21 cellular contexts compared by ENCODE assay signal in genomic region chr12:25988505-25988904, GRCh38.
"Had no signal": no experiment of that assay in that cellular context is flagged by ENCODE, and none has a peak within 500 bp of the region (broad histone marks: within the 10 kb centered on the region; RNA-seq: fewer than 3 reads in every experiment).

No MANE protein-coding gene starts in this region.

- H3K9me3 ChIP-seq: colonic mucosa, esophagus squamous epithelium, right atrium auricular region, suprapubic skin, thyroid gland, upper lobe of left lung, vagina had no signal

- H3K9me3 Mint-ChIP-seq: naive B cell had no signal

- H3K4me1 ChIP-seq: colonic mucosa had no signal

- H3K4me2 ChIP-seq: hepatocyte had no signal

- H3K4me1 Mint-ChIP-seq: naive B cell had no signal

- H3K27me3 ChIP-seq: colonic mucosa, dorsolateral prefrontal cortex, esophagus squamous epithelium, foreskin keratinocyte, hepatocyte, right atrium auricular region, suprapubic skin, thyroid gland, upper lobe of left lung, vagina had no signal

- H3K27ac ChIP-seq: colonic mucosa, dorsolateral prefrontal cortex, esophagus squamous epithelium, foreskin keratinocyte, hepatocyte, right atrium auricular region, suprapubic skin, thyroid gland, upper lobe of left lung, vagina had no signal

- H3K36me3 ChIP-seq: colonic mucosa, esophagus squamous epithelium, right atrium auricular region, suprapubic skin, thyroid gland, upper lobe of left lung, vagina had no signal

- H3K36me3 Mint-ChIP-seq: naive B cell had no signal

- DNase-seq: caudate nucleus; colonic mucosa; dorsolateral prefrontal cortex; effector memory CD4-positive, alpha-beta T cell; esophagus squamous epithelium; foreskin keratinocyte; mammary epithelial cell; midbrain; naive B cell; posterior cingulate gyrus; small intestine; stimulated activated CD4-positive, alpha-beta T cell treated with anti-CD3 and anti-CD28 coated beads, Interleukin-12 subunit alpha, Interleukin-12 subunit beta, amount 100 ng/mL, for 4 hours; stimulated activated CD4-positive, alpha-beta T cell treated with anti-CD3 and anti-CD28 coated beads, Interleukin-2, amount 100 ng/mL, for 48 hours; stimulated activated naive CD8-positive, alpha-beta T cell treated with anti-CD3 and anti-CD28 coated beads, Interleukin-15, Interleukin-2, amounts not matched to agents 100 U/mL and 50 U/mL, for 24 hours; thyroid gland; upper lobe of left lung had no signal

- H3K4me3 ChIP-seq: colonic mucosa, dorsolateral prefrontal cortex, esophagus squamous epithelium, hepatocyte, right atrium auricular region, suprapubic skin, thyroid gland, upper lobe of left lung, vagina had no signal

- H2AFZ ChIP-seq: hepatocyte had no signal

- FAIRE-seq: endometrium, small intestine had no signal

- H3K4me3 Mint-ChIP-seq: naive B cell had no signal

- ATAC-seq: foreskin keratinocyte; stimulated activated naive CD8-positive, alpha-beta T cell treated with anti-CD3 and anti-CD28 coated beads, Interleukin-15, Interleukin-2, amounts not matched to agents 100 U/mL and 50 U/mL, for 24 hours had no signal
